ENCODE assay signal across 24 cellular contexts in the genomic region with DNA sequence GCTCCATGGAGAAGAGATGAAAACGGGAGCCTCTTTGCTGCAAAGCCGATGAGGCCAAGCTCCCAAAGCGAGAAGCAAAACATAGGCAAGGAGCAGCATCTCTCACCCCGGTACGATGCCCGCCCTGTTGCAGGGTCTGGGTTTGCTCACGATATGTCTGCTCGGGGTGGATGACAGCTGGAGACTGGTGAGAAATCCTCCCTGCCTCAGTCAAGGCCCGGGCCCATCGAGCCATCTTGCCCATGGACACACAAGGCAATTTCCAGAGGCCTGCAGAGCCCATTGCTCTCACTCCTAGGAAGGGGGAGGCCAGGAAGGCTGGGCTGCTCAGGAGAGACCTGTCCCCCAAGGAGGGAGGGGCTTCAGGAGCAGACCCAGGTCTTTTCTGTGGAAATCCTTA.
"Had no signal": no experiment of that assay in that cellular context is flagged by ENCODE, and none has a peak within 500 bp of the region (broad histone marks: within the 10 kb centered on the region; RNA-seq: fewer than 3 reads in every experiment).

No MANE protein-coding gene starts in this region.

- H3K27ac Mint-ChIP-seq: dendritic cell treated with granulocyte-macrophage colony-stimulating factor and Interleukin-4, amounts not matched to agents 40 ng/mL and 50 ng/mL, for 4 days; effector memory CD8-positive, alpha-beta T cell had no signal

- ATAC-seq: effector memory CD8-positive, alpha-beta T cell; esophagus mucosa; foreskin keratinocyte; gastrocnemius medialis; gastroesophageal sphincter; heart left ventricle; heart right ventricle had no signal

- H3K27me3 ChIP-seq: colonic mucosa, foreskin keratinocyte, gastrocnemius medialis, gastroesophageal sphincter had no signal

- H3K27ac ChIP-seq: colonic mucosa, coronary artery, dorsolateral prefrontal cortex, epithelial cell of prostate, esophagus muscularis mucosa, esophagus squamous epithelium, foreskin keratinocyte, gastrocnemius medialis, gastroesophageal sphincter, heart left ventricle, heart right ventricle had no signal

- H3K36me3 ChIP-seq: colonic mucosa, esophagus muscularis mucosa, esophagus squamous epithelium, gastrocnemius medialis, gastroesophageal sphincter, heart left ventricle, heart right ventricle had no signal

- H3K27me3 Mint-ChIP-seq: dendritic cell treated with granulocyte-macrophage colony-stimulating factor and Interleukin-4, amounts not matched to agents 40 ng/mL and 50 ng/mL, for 4 days had no signal

- H3K4me3 Mint-ChIP-seq: dendritic cell treated with granulocyte-macrophage colony-stimulating factor and Interleukin-4, amounts not matched to agents 40 ng/mL and 50 ng/mL, for 4 days; effector memory CD8-positive, alpha-beta T cell had no signal

- H3K9me3 Mint-ChIP-seq: dendritic cell treated with granulocyte-macrophage colony-stimulating factor and Interleukin-4, amounts not matched to agents 40 ng/mL and 50 ng/mL, for 4 days; effector memory CD8-positive, alpha-beta T cell had no signal

- H3K9me3 ChIP-seq: colonic mucosa, esophagus muscularis mucosa, esophagus squamous epithelium, gastrocnemius medialis, gastroesophageal sphincter, heart left ventricle, heart right ventricle had no signal

- H3K4me1 ChIP-seq: colonic mucosa, esophagus muscularis mucosa, esophagus squamous epithelium, foreskin keratinocyte, gastrocnemius medialis, gastroesophageal sphincter, heart left ventricle, heart right ventricle had no signal

- H3K4me3 ChIP-seq: colonic mucosa, coronary artery, dorsolateral prefrontal cortex, esophagus muscularis mucosa, esophagus squamous epithelium, gastrocnemius medialis, gastroesophageal sphincter, heart left ventricle, heart right ventricle had no signal

- DNase-seq: colonic mucosa; cortex of kidney; dermis blood vessel endothelial cell; dorsolateral prefrontal cortex; effector CD4-positive, alpha-beta T cell; effector CD8-positive, alpha-beta T cell; effector memory CD4-positive, alpha-beta T cell; effector memory CD8-positive, alpha-beta T cell; erythroblast; esophagus squamous epithelium; foreskin fibroblast; foreskin keratinocyte; foreskin melanocyte; gastrocnemius medialis; glutamatergic neuron; head of caudate nucleus; heart left ventricle; heart right ventricle had no signal
